In the genomic region with DNA sequence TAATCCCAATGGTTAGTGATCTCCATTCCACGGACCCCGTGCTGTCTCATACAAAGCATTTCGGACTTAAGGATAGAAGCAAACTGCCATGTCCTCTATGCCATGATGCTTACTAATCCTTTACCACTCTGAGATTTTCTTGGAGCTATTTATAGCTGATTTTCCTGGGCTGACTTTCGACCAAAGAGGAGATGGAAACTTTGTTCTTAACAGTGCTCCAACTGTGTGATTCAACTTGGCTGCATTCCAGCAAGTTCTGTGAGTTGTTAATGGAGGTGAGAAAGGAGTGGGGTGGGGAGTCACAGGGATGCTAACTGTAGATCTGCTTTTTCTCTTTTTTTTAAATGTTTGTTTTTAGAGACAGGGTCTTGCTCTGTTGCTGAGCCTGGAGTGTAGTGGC, we compare ENCODE assay signal across 1 cellular context.
TF ChIP-seq lines count a peak whose summit lies in the region.

No MANE protein-coding gene starts in this region.

TF ChIP-seq in SK-N-SH treated with all-trans-retinoic acid at 6 μM for 48 hours, 23 proteins besides CTCF, POLR2A, EP300 and RAD21 (continued from another document):
- TF ChIP-seq, protein P1, sequence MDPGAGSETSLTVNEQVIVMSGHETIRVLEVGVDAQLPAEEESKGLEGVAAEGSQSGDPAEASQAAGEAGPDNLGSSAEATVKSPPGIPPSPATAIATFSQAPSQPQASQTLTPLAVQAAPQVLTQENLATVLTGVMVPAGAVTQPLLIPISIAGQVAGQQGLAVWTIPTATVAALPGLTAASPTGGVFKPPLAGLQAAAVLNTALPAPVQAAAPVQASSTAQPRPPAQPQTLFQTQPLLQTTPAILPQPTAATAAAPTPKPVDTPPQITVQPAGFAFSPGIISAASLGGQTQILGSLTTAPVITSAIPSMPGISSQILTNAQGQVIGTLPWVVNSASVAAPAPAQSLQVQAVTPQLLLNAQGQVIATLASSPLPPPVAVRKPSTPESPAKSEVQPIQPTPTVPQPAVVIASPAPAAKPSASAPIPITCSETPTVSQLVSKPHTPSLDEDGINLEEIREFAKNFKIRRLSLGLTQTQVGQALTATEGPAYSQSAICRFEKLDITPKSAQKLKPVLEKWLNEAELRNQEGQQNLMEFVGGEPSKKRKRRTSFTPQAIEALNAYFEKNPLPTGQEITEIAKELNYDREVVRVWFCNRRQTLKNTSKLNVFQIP (CRISPR knock-in tag; IDR thresholded peaks at IDR 0.05; ENCODE audit: borderline replicate concordance, low read depth): no peak
- TF ChIP-seq BACH2 (CRISPR knock-in tag; IDR thresholded peaks at IDR 0.05; ENCODE audit: borderline replicate concordance): no peak
- no peak for TF ChIP-seq ZFP30 (CRISPR knock-in tag; IDR thresholded peaks at IDR 0.05)
- no peak for TF ChIP-seq SNAI2 (CRISPR knock-in tag; IDR thresholded peaks at IDR 0.05)
- TF ChIP-seq ESRRG (CRISPR knock-in tag; IDR thresholded peaks at IDR 0.05): no peak
- no peak for TF ChIP-seq CSDC2 (CRISPR knock-in tag; IDR thresholded peaks at IDR 0.05)
- TF ChIP-seq ZNF8 (CRISPR knock-in tag; IDR thresholded peaks at IDR 0.05): no peak
- TF ChIP-seq ARNTL (CRISPR knock-in tag; IDR thresholded peaks at IDR 0.05; ENCODE audit: borderline replicate concordance, low read depth): no peak
- no peak for TF ChIP-seq TCF4 (CRISPR knock-in tag; IDR thresholded peaks at IDR 0.05; ENCODE audit: borderline replicate concordance)
- no peak for TF ChIP-seq PPARA (CRISPR knock-in tag; IDR thresholded peaks at IDR 0.05; ENCODE audit: borderline replicate concordance)
